Comparison of ENCODE assay signal across 30 cellular contexts in genomic region chr10:102222798-102223197, GRCh38. TPM values are rescaled to one million over a fixed set of nuclear protein-coding genes. Genes with fewer than 3 reads are reported as not detected.
DNase-seq lines count a peak whose midpoint lies in the region; ATAC-seq, FAIRE-seq and TF ChIP-seq lines count a peak whose summit lies in the region.
"Had no signal": no experiment of that assay in that cellular context is flagged by ENCODE, and none has a peak within 500 bp of the region (broad histone marks: within the 10 kb centered on the region; RNA-seq: fewer than 3 reads in every experiment).

No MANE protein-coding gene starts in this region.

- H3K9me1 ChIP-seq in IMR-90 (ENCODE audit: insufficient read depth, low read length): 0 out of 2 replicates have a peak, but pooled peaks cover 3% of the 10 kb centered on the region
- H3K9me1 ChIP-seq in endothelial cell of umbilical vein (replicated peaks; ENCODE audit: control insufficient read depth, extremely low read depth, insufficient read depth, low read length): no peaks in the 10 kb centered on the region

- no peak overlapping the region for H3K56ac ChIP-seq in IMR-90 (ENCODE audit: extremely low read depth, insufficient read depth, low read length)

- no peak overlapping the region for H3K14ac ChIP-seq in IMR-90 (replicated peaks; ENCODE audit: low read depth, low read length)

- POLR2A ChIA-PET in IMR-90 (lab: Charles Lee; ENCODE audit: unreplicated experiment): no interaction called here
- POLR2A ChIA-PET in endothelial cell of umbilical vein (lab: Charles Lee): no interaction called here

- H3K4me3 ChIP-seq in IMR-90 (ENCODE audit: insufficient read depth, low read depth, low read length) (no peak overlapping the region), endothelial cell of umbilical vein (replicated peaks in 1 of 3; ENCODE audit: insufficient read depth in 1 of 3, low read depth in 1 of 3, low read length in 3 of 3) (no peak overlapping the region), suprapubic skin (no peak overlapping the region)
- H3K4me3 ChIP-seq: BLaER1 had no signal

- 50% methylated on average over 1 of the region's 5 CpGs; no CpG with 5 or more reads in 1 of the 2 experiments for WGBS in IMR-90 (ENCODE audit: extremely low coverage in 2 of 2, insufficient read length in 1 of 2), 2 experiments
- WGBS in suprapubic skin: 85% methylated on average over 5 of the region's 5 CpGs

- no peak overlapping the region for H2BK15ac ChIP-seq in IMR-90 (ENCODE audit: low read depth, low read length)

- H3K23ac ChIP-seq in IMR-90 (ENCODE audit: low read depth, low read length): no peak overlapping the region

- H4K8ac ChIP-seq in IMR-90 (ENCODE audit: low read depth in 2 of 2, low read length in 2 of 2): no peak overlapping the region

- TF ChIP-seq EP300 in Ishikawa (IDR thresholded peaks at IDR 0.05; ENCODE audit: borderline replicate concordance) (no peak), suprapubic skin (IDR thresholded peaks at IDR 0.05) (no peak)

- H2AK9ac ChIP-seq in IMR-90 (replicated peaks; ENCODE audit: low read depth, low read length, poor library complexity): no peak overlapping the region

- no peak overlapping the region for H4K91ac ChIP-seq in IMR-90 (ENCODE audit: insufficient read depth, low read depth, low read length)

- H3K36me3 ChIP-seq in IMR-90 (ENCODE audit: control insufficient read depth, insufficient read depth, low read length) (no peaks in the 10 kb centered on the region), endothelial cell of umbilical vein (ENCODE audit: control insufficient read depth in 2 of 2, extremely low read depth in 1 of 2, insufficient read depth in 2 of 2, low read length in 2 of 2) (no peaks in the 10 kb centered on the region), suprapubic skin (no peaks in the 10 kb centered on the region)
- H3K36me3 ChIP-seq: BE2C, BLaER1 had no signal

- intact Hi-C loops in IMR-90 (cut with micrococcal nuclease): loop anchor here (5.0 to 10.0 kb wide), 2 partner anchors 35 to 362 kb away; no protein-coding TSS in a partner anchor
- intact Hi-C loops in endothelial cell of umbilical vein (cut with micrococcal nuclease): no loop called here

- in situ Hi-C loops in IMR-90 (cut with MboI; ENCODE audit: low sequenced_read_pairs): loop anchor here (10.0 kb wide), 1 partner anchor 262 kb away; no protein-coding TSS in a partner anchor

- H3K79me2 ChIP-seq in endothelial cell of umbilical vein (ENCODE audit: control insufficient read depth, insufficient read depth, low read length): no peaks in the 10 kb centered on the region

- no peak overlapping the region for H3K18ac ChIP-seq in IMR-90 (ENCODE audit: low read depth, low read length)

- H3K4me1 ChIP-seq in IMR-90 (ENCODE audit: control insufficient read depth, insufficient read depth, low read length): peaks cover 10% of the 10 kb centered on the region
- H3K4me1 ChIP-seq in endothelial cell of umbilical vein (ENCODE audit: control insufficient read depth, extremely low read depth, insufficient read depth, low read length): peaks cover 10% of the 10 kb centered on the region
- peaks cover 23% of the 10 kb centered on the region for H3K4me1 ChIP-seq in suprapubic skin
- H3K4me1 ChIP-seq: BE2C had no signal

- H4K5ac ChIP-seq in IMR-90 (ENCODE audit: low read depth, low read length): no peak overlapping the region

- no peak overlapping the region for H3K27ac ChIP-seq in IMR-90 (ENCODE audit: insufficient read depth, low read length)
- H3K27ac ChIP-seq in endothelial cell of umbilical vein (ENCODE audit: insufficient read depth, low read depth, low read length): no peak overlapping the region
- H3K27ac ChIP-seq in suprapubic skin: no peak overlapping the region
- H3K27ac ChIP-seq: BLaER1 had no signal

- H3K9ac ChIP-seq in IMR-90 (ENCODE audit: low read depth, low read length) (no peak overlapping the region), endothelial cell of umbilical vein (replicated peaks; ENCODE audit: extremely low read depth, insufficient read depth, low read length) (no peak overlapping the region)
- H3K9ac ChIP-seq: BLaER1 had no signal

- CTCF ChIA-PET in IMR-90 (lab: Yijun Ruan, JAX) (no interaction called here), endothelial cell of umbilical vein (lab: Charles Lee) (interaction anchor here (1.2 to 1.7 kb wide), 3 partner anchors 53 to 176 kb away, joined by 3 to 8 read pairs (median 5); no protein-coding TSS in a partner anchor)

- H4K20me1 ChIP-seq in IMR-90 (ENCODE audit: insufficient read depth, low read length): no peaks in the 10 kb centered on the region
- no peaks in the 10 kb centered on the region for H4K20me1 ChIP-seq in endothelial cell of umbilical vein (replicated peaks; ENCODE audit: control insufficient read depth, extremely low read depth, insufficient read depth, low read length)
- H4K20me1 ChIP-seq: BLaER1 had no signal

- TF ChIP-seq POLR2A in IMR-90 (IDR thresholded peaks at IDR 0.05; ENCODE audit: low read depth, low read length) (no peak), endothelial cell of umbilical vein (IDR thresholded peaks at IDR 0.05; ENCODE audit: low read depth, low read length) (no peak), suprapubic skin (IDR thresholded peaks at IDR 0.05) (no peak)

- H2BK120ac ChIP-seq in IMR-90 (ENCODE audit: low read depth, low read length): no peak overlapping the region

- no peaks in the 10 kb centered on the region for H3K79me1 ChIP-seq in IMR-90 (ENCODE audit: low read depth in 1 of 2, low read length in 2 of 2)

- TF ChIP-seq RAD21 in IMR-90 (IDR thresholded peaks at IDR 0.05; ENCODE audit: low read length) (no peak), Ishikawa (IDR thresholded peaks at IDR 0.05; ENCODE audit: low read depth) (no peak)

- DNase-seq in IMR-90 (no peak), endothelial cell of umbilical vein (ENCODE audit: low read depth, low spot score) (no peak), NCI-H748 treated with DMSO at 0.1 percent for 48 hours (lab: John Stamatoyannopoulos, UW) (no peak), suprapubic skin (ENCODE audit: low spot score in 2 of 2) (no peak), NOMO-1 (lab: John Stamatoyannopoulos, UW; ENCODE audit: unreplicated experiment in 2 of 2) (no peak)
- DNase-seq: 8988T; ACHN; BE2C; C1 segment of cervical spinal cord; CD4-positive, alpha-beta memory T cell; CD4-positive, CD25-positive, alpha-beta regulatory T cell; CD8-positive, alpha-beta memory T cell; COR-L47; DMS 273 treated with DMSO at 0.1 percent for 48 hours; DMS153; DMS53; DMS79; DND-41; EL; GF-D8 had no signal

- H3K4me2 ChIP-seq in IMR-90 (ENCODE audit: low read depth, low read length) (no peak overlapping the region), endothelial cell of umbilical vein (ENCODE audit: insufficient read depth, low read length) (no peak overlapping the region)
- H3K4me2 ChIP-seq: BLaER1 had no signal

- TF ChIP-seq CTCF in IMR-90 (conservative IDR thresholded peaks at IDR 0.05; ENCODE audit: low read depth, low read length) (no peak), endothelial cell of umbilical vein (IDR thresholded peaks at IDR 0.05; ENCODE audit: extremely low read depth in 1 of 2, insufficient read depth in 1 of 2, low read depth in 1 of 2, low read length in 2 of 2) (no peak), suprapubic skin (IDR thresholded peaks at IDR 0.05) (no peak)

- no peak overlapping the region for H2AFZ ChIP-seq in IMR-90 (replicated peaks; ENCODE audit: low read length, poor library complexity)
- H2AFZ ChIP-seq in endothelial cell of umbilical vein (ENCODE audit: low read depth, low read length): no peak overlapping the region

- FAIRE-seq in endothelial cell of umbilical vein (lab: Jason Lieb, UNC): peak; percentile 33
- FAIRE-seq: A204.1, G401.6, GM12891, GM19239 had no signal

- dilution Hi-C loops in IMR-90 (cut with HindIII; ENCODE audit: low sequenced_read_pairs, unreplicated experiment) (no loop called here), endothelial cell of umbilical vein (cut with MboI; ENCODE audit: extremely low pct_ligation_motif_present, low sequenced_read_pairs) (no loop called here)

- H3K27me3 ChIP-seq in IMR-90 (ENCODE audit: control insufficient read depth, insufficient read depth, low read length) (peaks cover 11% of the 10 kb centered on the region), endothelial cell of umbilical vein (ENCODE audit: control insufficient read depth in 2 of 2, insufficient read depth in 2 of 2, low read length in 2 of 2) (peaks cover 48 to 57% of the 10 kb centered on the region in 2 experiments), suprapubic skin (no peaks in the 10 kb centered on the region)

- no peak overlapping the region for H3K4ac ChIP-seq in IMR-90 (ENCODE audit: low read depth, low read length)

- H2BK5ac ChIP-seq in IMR-90 (ENCODE audit: low read depth, low read length, poor library complexity, severe bottlenecking): no peak overlapping the region

- BruUV-seq in IMR-90 (replicated peaks; lab: Mats Ljungman, UMichigan) (no TSS peak), endothelial cell of umbilical vein (replicated peaks; lab: Mats Ljungman, UMichigan) (no TSS peak)

- H2BK20ac ChIP-seq in IMR-90 (ENCODE audit: low read depth, low read length): no peak overlapping the region

- no peak for ATAC-seq in IMR-90 (ENCODE audit: low read depth)

- no peak overlapping the region for H2AK5ac ChIP-seq in IMR-90 (ENCODE audit: low read depth, low read length)

- H3K9me3 ChIP-seq in IMR-90 (ENCODE audit: control insufficient read depth, insufficient read depth, low read length) (no peaks in the 10 kb centered on the region), endothelial cell of umbilical vein (replicated peaks; ENCODE audit: control insufficient read depth, insufficient read depth, low read length) (no peaks in the 10 kb centered on the region), suprapubic skin (no peaks in the 10 kb centered on the region)
- H3K9me3 ChIP-seq: BE2C, BLaER1 had no signal

RNA-seq across cellular contexts. Expression of gene ELOVL3, which starts 3.3 kb away (rescaled TPM):
- total RNA-seq in IMR-90 (2012; rRNA removed): 0.28 and 0.36 TPM in 2 replicates
- polyA plus RNA-seq in IMR-90 (2012; rRNA removed): 0.09 and 0.14 TPM in 2 replicates
- 0.35 TPM in 1 of 2 replicates, not detected in the other for polyA plus RNA-seq in IMR-90 (2012; cell fraction: cytosol; rRNA removed)
- polyA plus RNA-seq in IMR-90 (2012; cell fraction: nucleus; rRNA removed; ENCODE audit: low replicate concordance): 0.09 and 0.14 TPM in 2 replicates
- total RNA-seq in endothelial cell of umbilical vein: not detected in 2 replicates
- polyA plus RNA-seq in endothelial cell of umbilical vein: not detected in 2 replicates
- not detected in 2 replicates for polyA plus RNA-seq in endothelial cell of umbilical vein (2011; cell fraction: cytosol; rRNA removed)
- not detected in 2 replicates for polyA plus RNA-seq in endothelial cell of umbilical vein (2011; cell fraction: nucleus; rRNA removed)
- not detected in 2 replicates for polyA plus RNA-seq in endothelial cell of umbilical vein (2012)
- polyA minus RNA-seq in endothelial cell of umbilical vein: not detected in 2 replicates
- polyA minus RNA-seq in endothelial cell of umbilical vein (2011; cell fraction: cytosol; rRNA and poly(A)+ RNA removed): not detected
- polyA minus RNA-seq in endothelial cell of umbilical vein (2011; cell fraction: nucleus; rRNA and poly(A)+ RNA removed): not detected in 2 replicates
- 10 to 100 TPM; 16.9 to 84.1 (median 56.5) TPM for total RNA-seq in suprapubic skin
- total RNA-seq: A673; CD4-positive, alpha-beta memory T cell; CD4-positive, CD25-positive, alpha-beta regulatory T cell; CD8-positive, alpha-beta memory T cell had no signal
- polyA plus RNA-seq: CD4-positive, alpha-beta memory T cell; CD8-positive, alpha-beta memory T cell had no signal

RNA-seq across cellular contexts. Expression of gene PITX3, which starts 18.5 kb away (rescaled TPM):
- total RNA-seq in IMR-90 (2012; rRNA removed): not detected in 2 replicates
- polyA plus RNA-seq in IMR-90 (2012; rRNA removed): not detected in 2 replicates
- 0.03 and 0.13 TPM in 2 replicates for polyA plus RNA-seq in IMR-90 (2012; cell fraction: cytosol; rRNA removed)
- 0.10 and 0.18 TPM in 2 replicates for polyA plus RNA-seq in IMR-90 (2012; cell fraction: nucleus; rRNA removed; ENCODE audit: low replicate concordance)
- total RNA-seq in endothelial cell of umbilical vein: not detected in 2 replicates
- polyA plus RNA-seq in endothelial cell of umbilical vein: not detected in 2 replicates
- not detected in 2 replicates for polyA plus RNA-seq in endothelial cell of umbilical vein (2011; cell fraction: cytosol; rRNA removed)
- polyA plus RNA-seq in endothelial cell of umbilical vein (2011; cell fraction: nucleus; rRNA removed): not detected in 2 replicates
- not detected in 2 replicates for polyA plus RNA-seq in endothelial cell of umbilical vein (2012)
- not detected in 2 replicates for polyA minus RNA-seq in endothelial cell of umbilical vein
- polyA minus RNA-seq in endothelial cell of umbilical vein (2011; cell fraction: cytosol; rRNA and poly(A)+ RNA removed): not detected
- not detected in 2 replicates for polyA minus RNA-seq in endothelial cell of umbilical vein (2011; cell fraction: nucleus; rRNA and poly(A)+ RNA removed)
- total RNA-seq in suprapubic skin: not detected
- total RNA-seq: A673; CD4-positive, alpha-beta memory T cell; CD4-positive, CD25-positive, alpha-beta regulatory T cell; CD8-positive, alpha-beta memory T cell; Daoy had no signal
- polyA plus RNA-seq: AG04450; CD14-positive monocyte; CD4-positive, alpha-beta memory T cell; CD4-positive, CD25-positive, alpha-beta regulatory T cell; CD8-positive, alpha-beta memory T cell had no signal

RNA-seq across cellular contexts. Expression of gene GBF1, which starts 22.5 kb away (rescaled TPM):
- total RNA-seq in IMR-90 (2012; rRNA removed) (36.4 and 38.7 TPM in 2 replicates), endothelial cell of umbilical vein (45.7 and 49.7 TPM in 2 replicates), suprapubic skin (10 to 100 TPM; 31.0 to 56.1 (median 43.9) TPM)
- polyA plus RNA-seq in IMR-90 (2012; rRNA removed) (38.0 and 40.1 TPM in 2 replicates), endothelial cell of umbilical vein (20.3 and 26.0 TPM in 2 replicates)
- 23.1 and 25.4 TPM in 2 replicates for polyA plus RNA-seq in IMR-90 (2012; cell fraction: cytosol; rRNA removed)
- polyA plus RNA-seq in IMR-90 (2012; cell fraction: nucleus; rRNA removed; ENCODE audit: low replicate concordance): 74.8 and 86.1 TPM in 2 replicates
- 19.9 and 21.9 TPM in 2 replicates for polyA plus RNA-seq in endothelial cell of umbilical vein (2011; cell fraction: cytosol; rRNA removed)
- polyA plus RNA-seq in endothelial cell of umbilical vein (2011; cell fraction: nucleus; rRNA removed): 59.6 and 72.0 TPM in 2 replicates
- 38.7 and 46.4 TPM in 2 replicates for polyA plus RNA-seq in endothelial cell of umbilical vein (2012)
- 66.8 and 73.4 TPM in 2 replicates for polyA minus RNA-seq in endothelial cell of umbilical vein
- polyA minus RNA-seq in endothelial cell of umbilical vein (2011; cell fraction: cytosol; rRNA and poly(A)+ RNA removed): 23.2 TPM
- polyA minus RNA-seq in endothelial cell of umbilical vein (2011; cell fraction: nucleus; rRNA and poly(A)+ RNA removed): 57.3 and 79.2 TPM in 2 replicates

Comparison
In these comparisons a context has a peak if more than half of its experiments do, and no peak if none do; other contexts are left out.
1. RNA of gene ELOVL3, which starts 3.3 kb away (total RNA-seq): 16.9 to 84.1 TPM in suprapubic skin; 0.28 to 0.36 TPM in IMR-90 and not detected in endothelial cell of umbilical vein; every median in the first group is over 10 times any median in the second.